29 cellular contexts compared by ENCODE assay signal in genomic region chr7:127934711-127935110, GRCh38.
"Had no signal": no experiment of that assay in that cellular context is flagged by ENCODE, and none has a peak within 500 bp of the region (broad histone marks: within the 10 kb centered on the region; RNA-seq: fewer than 3 reads in every experiment).

No MANE protein-coding gene starts in this region.

- ATAC-seq: activated CD4-positive, alpha-beta T cell treated with anti-CD3 and anti-CD28 coated beads for 36 hours; activated CD8-positive, alpha-beta memory T cell treated with anti-CD3 and anti-CD28 coated beads, Interleukin-2, amount 10 ng/mL, durations not matched to agents 7 days and 5 days; activated CD8-positive, alpha-beta T cell treated with anti-CD3 and anti-CD28 coated beads, Interleukin-2, amount 10 ng/mL, durations not matched to agents 7 days and 5 days; activated naive CD4-positive, alpha-beta T cell treated with anti-CD3 and anti-CD28 coated beads, Interleukin-2, amount 50 U/mL, for 72 hours; effector memory CD8-positive, alpha-beta T cell; gastroesophageal sphincter had no signal

- H3K9me3 ChIP-seq: ascending aorta, esophagus squamous epithelium, gastroesophageal sphincter had no signal

- H3K27ac ChIP-seq: ascending aorta, brain microvascular endothelial cell, epithelial cell of prostate, esophagus squamous epithelium, gastroesophageal sphincter had no signal

- H3K27ac Mint-ChIP-seq: activated CD4-positive, alpha-beta memory T cell treated with anti-CD3 and anti-CD28 coated beads for 36 hours; activated CD4-positive, alpha-beta T cell treated with anti-CD3 and anti-CD28 coated beads for 36 hours; activated CD4-positive, alpha-beta T cell treated with anti-CD3 and anti-CD28 coated beads, Interleukin-2, amount 10 ng/mL, durations not matched to agents 24 days and 14 days; activated CD8-positive, alpha-beta memory T cell treated with anti-CD3 and anti-CD28 coated beads, Interleukin-2, amount 10 ng/mL, durations not matched to agents 7 days and 5 days; activated CD8-positive, alpha-beta T cell treated with anti-CD3 and anti-CD28 coated beads, Interleukin-2, amount 10 ng/mL, durations not matched to agents 7 days and 5 days; activated naive CD4-positive, alpha-beta T cell treated with anti-CD3 and anti-CD28 coated beads, Interleukin-2, amount 10 ng/mL, durations not matched to agents 7 days and 5 days; activated naive CD8-positive, alpha-beta T cell treated with anti-CD3 and anti-CD28 coated beads, Interleukin-2, amount 10 ng/mL, durations not matched to agents 7 days and 5 days had no signal

- H3K27me3 Mint-ChIP-seq: activated CD4-positive, alpha-beta memory T cell treated with anti-CD3 and anti-CD28 coated beads for 36 hours; activated CD4-positive, alpha-beta T cell treated with anti-CD3 and anti-CD28 coated beads for 36 hours; activated CD4-positive, alpha-beta T cell treated with anti-CD3 and anti-CD28 coated beads, Interleukin-2, amount 10 ng/mL, durations not matched to agents 24 days and 14 days; activated CD8-positive, alpha-beta memory T cell treated with anti-CD3 and anti-CD28 coated beads, Interleukin-2, amount 10 ng/mL, durations not matched to agents 7 days and 5 days; activated naive CD4-positive, alpha-beta T cell treated with anti-CD3 and anti-CD28 coated beads, Interleukin-2, amount 10 ng/mL, durations not matched to agents 7 days and 5 days; activated naive CD8-positive, alpha-beta T cell treated with anti-CD3 and anti-CD28 coated beads, Interleukin-2, amount 10 ng/mL, durations not matched to agents 7 days and 5 days; central memory CD8-positive, alpha-beta T cell; effector memory CD8-positive, alpha-beta T cell had no signal

- H3K4me3 Mint-ChIP-seq: activated CD4-positive, alpha-beta memory T cell treated with anti-CD3 and anti-CD28 coated beads for 36 hours; activated CD4-positive, alpha-beta T cell treated with anti-CD3 and anti-CD28 coated beads for 36 hours; activated CD4-positive, alpha-beta T cell treated with anti-CD3 and anti-CD28 coated beads, Interleukin-2, amount 10 ng/mL, durations not matched to agents 24 days and 14 days; activated CD8-positive, alpha-beta memory T cell treated with anti-CD3 and anti-CD28 coated beads, Interleukin-2, amount 10 ng/mL, durations not matched to agents 7 days and 5 days; activated CD8-positive, alpha-beta T cell treated with anti-CD3 and anti-CD28 coated beads, Interleukin-2, amount 10 ng/mL, durations not matched to agents 7 days and 5 days; activated naive CD4-positive, alpha-beta T cell treated with anti-CD3 and anti-CD28 coated beads, Interleukin-2, amount 10 ng/mL, durations not matched to agents 7 days and 5 days; activated naive CD8-positive, alpha-beta T cell treated with anti-CD3 and anti-CD28 coated beads, Interleukin-2, amount 10 ng/mL, durations not matched to agents 7 days and 5 days; activated T-helper 1 cell treated with anti-CD3 and anti-CD28 coated beads, Interleukin-12 subunit alpha, Interleukin-12 subunit beta, Interleukin-2, Interleukin-4 antibody, amounts not matched to agents 30 ng/mL and 10 ng/mL and 1 ng/mL, durations not matched to agents 14 hours and 24 hours and 36 hours; central memory CD8-positive, alpha-beta T cell; effector memory CD8-positive, alpha-beta T cell had no signal

- H3K4me1 Mint-ChIP-seq: activated CD8-positive, alpha-beta memory T cell treated with anti-CD3 and anti-CD28 coated beads, Interleukin-2, amount 10 ng/mL, durations not matched to agents 7 days and 5 days; activated naive CD4-positive, alpha-beta T cell treated with anti-CD3 and anti-CD28 coated beads, Interleukin-2, amount 10 ng/mL, durations not matched to agents 7 days and 5 days; activated naive CD8-positive, alpha-beta T cell treated with anti-CD3 and anti-CD28 coated beads, Interleukin-2, amount 10 ng/mL, durations not matched to agents 7 days and 5 days had no signal

- H3K9me3 Mint-ChIP-seq: activated CD4-positive, alpha-beta memory T cell treated with anti-CD3 and anti-CD28 coated beads for 36 hours; activated CD4-positive, alpha-beta T cell treated with anti-CD3 and anti-CD28 coated beads, Interleukin-2, amount 10 ng/mL, durations not matched to agents 24 days and 14 days; activated naive CD4-positive, alpha-beta T cell treated with anti-CD3 and anti-CD28 coated beads, Interleukin-2, amount 10 ng/mL, durations not matched to agents 7 days and 5 days; activated naive CD4-positive, alpha-beta T cell treated with anti-CD3 and anti-CD28 coated beads, Interleukin-2, amount 50 U/mL, for 72 hours; activated naive CD8-positive, alpha-beta T cell treated with anti-CD3 and anti-CD28 coated beads, Interleukin-2, amount 10 ng/mL, durations not matched to agents 7 days and 5 days; activated T-helper 1 cell treated with anti-CD3 and anti-CD28 coated beads, Interleukin-12 subunit alpha, Interleukin-12 subunit beta, Interleukin-2, Interleukin-4 antibody, amounts not matched to agents 30 ng/mL and 10 ng/mL and 1 ng/mL, durations not matched to agents 14 hours and 24 hours and 36 hours; central memory CD8-positive, alpha-beta T cell; effector memory CD8-positive, alpha-beta T cell had no signal

- H3K27me3 ChIP-seq: ascending aorta, brain microvascular endothelial cell, esophagus squamous epithelium, gastroesophageal sphincter had no signal

- H3K4me1 ChIP-seq: ascending aorta, esophagus squamous epithelium, gastroesophageal sphincter had no signal

- H3K4me3 ChIP-seq: ascending aorta, esophagus squamous epithelium, gastroesophageal sphincter had no signal

- DNase-seq: activated CD4-positive, alpha-beta memory T cell treated with anti-CD3 and anti-CD28 coated beads for 36 hours; activated CD4-positive, alpha-beta T cell treated with anti-CD3 and anti-CD28 coated beads for 36 hours; activated CD4-positive, alpha-beta T cell treated with anti-CD3 and anti-CD28 coated beads, Interleukin-2, amount 10 ng/mL, durations not matched to agents 24 days and 14 days; activated CD4-positive, CD25-positive, alpha-beta regulatory T cell; activated CD4-positive, CD25-positive, alpha-beta regulatory T cell treated with anti-CD3 and anti-CD28 coated beads, Interleukin-2, amount 50 U/mL, for 72 hours; activated CD8-positive, alpha-beta memory T cell treated with anti-CD3 and anti-CD28 coated beads, Interleukin-2, amount 10 ng/mL, durations not matched to agents 7 days and 5 days; activated CD8-positive, alpha-beta memory T cell treated with anti-CD3 and anti-CD28 coated beads, Interleukin-2, amount 50 U/mL, for 4 hours; activated CD8-positive, alpha-beta T cell treated with anti-CD3 and anti-CD28 coated beads, Interleukin-2, amount 10 ng/mL, durations not matched to agents 7 days and 5 days; activated gamma-delta T cell; activated naive CD4-positive, alpha-beta T cell; activated naive CD4-positive, alpha-beta T cell treated with anti-CD3 and anti-CD28 coated beads, Interleukin-2, amount 10 ng/mL, durations not matched to agents 7 days and 5 days; activated naive CD8-positive, alpha-beta T cell treated with anti-CD3 and anti-CD28 coated beads, Interleukin-2, amount 10 ng/mL, durations not matched to agents 7 days and 5 days; activated T-cell treated with anti-CD3 and anti-CD28 coated beads, Interleukin-2, amount 50 U/mL, for 1 hour; activated T-cell treated with anti-CD3 and anti-CD28 coated beads, Interleukin-2, amount 50 U/mL, for 48 hours; brain microvascular endothelial cell; cortex of kidney; dermis blood vessel endothelial cell; effector CD4-positive, alpha-beta T cell; effector memory CD8-positive, alpha-beta T cell; esophagus squamous epithelium; foreskin melanocyte; head of caudate nucleus; T-helper 2 cell had no signal
